1 cellular context compared by ENCODE assay signal in the genomic region with DNA sequence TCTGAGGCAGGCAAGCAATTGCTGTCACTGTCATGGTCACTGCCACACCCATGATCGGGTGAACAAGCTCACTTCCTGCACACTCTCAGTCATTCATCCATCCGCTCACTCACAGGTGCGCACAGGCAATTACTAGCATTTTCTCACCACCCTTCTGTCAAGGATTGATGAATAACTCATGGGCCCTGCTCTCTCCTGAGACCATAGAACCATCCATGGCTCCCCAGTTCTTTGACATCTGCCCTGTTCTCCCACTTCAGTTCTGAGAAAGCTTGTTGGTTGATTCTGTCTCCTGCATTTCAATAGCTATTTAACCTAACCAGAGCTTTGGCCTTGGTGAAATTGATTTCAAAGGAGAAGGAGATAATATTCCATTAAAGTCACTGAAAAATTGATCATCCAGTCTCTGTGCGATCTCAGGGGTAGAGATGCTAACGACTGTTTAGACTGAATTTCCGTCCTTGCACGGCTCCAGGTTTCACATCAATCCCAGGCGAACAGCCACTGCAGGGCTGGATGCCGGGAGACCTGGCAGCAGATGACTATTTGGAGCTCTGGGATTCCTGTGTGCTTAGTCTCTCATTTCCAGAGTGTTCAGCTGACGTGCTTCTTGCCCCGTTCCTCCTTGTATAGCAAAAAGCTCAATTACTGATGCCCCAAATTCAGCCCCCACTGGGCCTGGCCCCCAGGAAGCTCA.
TF ChIP-seq lines count a peak whose summit lies in the region.

No MANE protein-coding gene starts in this region.

TF ChIP-seq in WTC11, 78 proteins besides CTCF, POLR2A, EP300 and RAD21:
- TF ChIP-seq, protein P1, sequence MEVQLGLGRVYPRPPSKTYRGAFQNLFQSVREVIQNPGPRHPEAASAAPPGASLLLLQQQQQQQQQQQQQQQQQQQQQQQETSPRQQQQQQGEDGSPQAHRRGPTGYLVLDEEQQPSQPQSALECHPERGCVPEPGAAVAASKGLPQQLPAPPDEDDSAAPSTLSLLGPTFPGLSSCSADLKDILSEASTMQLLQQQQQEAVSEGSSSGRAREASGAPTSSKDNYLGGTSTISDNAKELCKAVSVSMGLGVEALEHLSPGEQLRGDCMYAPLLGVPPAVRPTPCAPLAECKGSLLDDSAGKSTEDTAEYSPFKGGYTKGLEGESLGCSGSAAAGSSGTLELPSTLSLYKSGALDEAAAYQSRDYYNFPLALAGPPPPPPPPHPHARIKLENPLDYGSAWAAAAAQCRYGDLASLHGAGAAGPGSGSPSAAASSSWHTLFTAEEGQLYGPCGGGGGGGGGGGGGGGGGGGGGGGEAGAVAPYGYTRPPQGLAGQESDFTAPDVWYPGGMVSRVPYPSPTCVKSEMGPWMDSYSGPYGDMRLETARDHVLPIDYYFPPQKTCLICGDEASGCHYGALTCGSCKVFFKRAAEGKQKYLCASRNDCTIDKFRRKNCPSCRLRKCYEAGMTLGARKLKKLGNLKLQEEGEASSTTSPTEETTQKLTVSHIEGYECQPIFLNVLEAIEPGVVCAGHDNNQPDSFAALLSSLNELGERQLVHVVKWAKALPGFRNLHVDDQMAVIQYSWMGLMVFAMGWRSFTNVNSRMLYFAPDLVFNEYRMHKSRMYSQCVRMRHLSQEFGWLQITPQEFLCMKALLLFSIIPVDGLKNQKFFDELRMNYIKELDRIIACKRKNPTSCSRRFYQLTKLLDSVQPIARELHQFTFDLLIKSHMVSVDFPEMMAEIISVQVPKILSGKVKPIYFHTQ (CRISPR knock-in tag; IDR thresholded peaks at IDR 0.05), result no peak
- TF ChIP-seq GTF2I (CRISPR knock-in tag; conservative IDR thresholded peaks at IDR 0.05), result 0 out of 2 replicates have a peak, but pooled peaks have one; percentile 74
